1 cellular context compared by ENCODE assay signal in the genomic region with DNA sequence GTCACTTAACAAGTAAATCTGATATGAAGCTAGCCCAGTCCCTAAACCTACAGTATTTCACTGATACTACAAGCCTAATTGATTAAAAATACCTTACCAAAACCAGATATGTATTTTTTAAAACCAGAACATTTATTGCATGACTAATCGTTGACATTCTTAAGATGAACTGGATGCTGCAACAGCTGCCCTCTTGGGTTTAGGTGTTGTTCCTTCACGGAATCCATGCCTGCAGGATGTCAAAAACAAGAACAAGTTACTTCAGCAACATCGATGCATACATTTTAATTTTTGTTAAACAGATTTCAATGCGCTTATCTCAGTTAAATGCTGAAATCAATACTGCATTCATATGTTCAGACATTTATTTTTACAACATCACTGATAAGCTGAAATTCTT.
A peak's percentile ranks its signal among the peaks of the same experiment; 100 is the strongest.
TF ChIP-seq lines count a peak whose summit lies in the region.

No MANE protein-coding gene starts in this region.

TF ChIP-seq in K562, 482 proteins besides CTCF, POLR2A, EP300 and RAD21 (continued from another document):
- no peak for TF ChIP-seq EHMT2 (IDR thresholded peaks at IDR 0.05)
- no peak for TF ChIP-seq RCOR1 (IDR thresholded peaks at IDR 0.05; ENCODE audit: borderline replicate concordance in 1 of 2, low read depth in 2 of 2, low read length in 2 of 2)
- no peak for TF ChIP-seq ZKSCAN1 (IDR thresholded peaks at IDR 0.05; ENCODE audit: low read depth, low read length)
- TF ChIP-seq HOXB6 (CRISPR knock-in tag; IDR thresholded peaks at IDR 0.05; ENCODE audit: borderline replicate concordance), result 0 out of 2 replicates have a peak, but pooled peaks have one; percentile 12
